ENCODE assay signal across 11 cellular contexts in genomic region chr5:76820491-76820890, GRCh38. TPM values are rescaled to one million over a fixed set of nuclear protein-coding genes. Genes with fewer than 3 reads are reported as not detected.
DNase-seq lines count a peak whose midpoint lies in the region; ATAC-seq and TF ChIP-seq lines count a peak whose summit lies in the region.
"Had no signal": no experiment of that assay in that cellular context is flagged by ENCODE, and none has a peak within 500 bp of the region (broad histone marks: within the 10 kb centered on the region; RNA-seq: fewer than 3 reads in every experiment).

No MANE protein-coding gene starts in this region.

- H2AFZ ChIP-seq in GM23338: no peak overlapping the region
- peak overlapping the region; percentile 90 for H2AFZ ChIP-seq in neuronal stem cell (ENCODE audit: low read length)
- no peak overlapping the region for H2AFZ ChIP-seq in MM.1S (ENCODE audit: low read length)

- H3K27ac ChIP-seq in GM23338 (ENCODE audit: low read depth): no peak overlapping the region
- peak overlapping the region; percentile 81 for H3K27ac ChIP-seq in RWPE2 (ENCODE audit: poor library complexity, severe bottlenecking)
- H3K27ac ChIP-seq in esophagus squamous epithelium: no peak overlapping the region
- no peak overlapping the region for H3K27ac ChIP-seq in neuronal stem cell (replicated peaks; ENCODE audit: low read length)
- no peak overlapping the region for H3K27ac ChIP-seq in MM.1S (ENCODE audit: low read length)

- H2BK120ac ChIP-seq in neuronal stem cell (ENCODE audit: low read depth, low read length): no peak overlapping the region

- H3K4me2 ChIP-seq in GM23338: peak overlapping the region; percentile 81
- H3K4me2 ChIP-seq in neuronal stem cell (ENCODE audit: insufficient read depth, low read length, poor library complexity, severe bottlenecking): no peak overlapping the region
- no peak overlapping the region for H3K4me2 ChIP-seq in MM.1S (ENCODE audit: low read depth, low read length)

- peaks cover 4% of the 10 kb centered on the region for H4K20me1 ChIP-seq in GM23338 (replicated peaks; ENCODE audit: insufficient read depth)
- H4K20me1 ChIP-seq in MM.1S (ENCODE audit: insufficient read depth, low read length): no peaks in the 10 kb centered on the region

- H3K9me3 Mint-ChIP-seq in GM23338: no peaks in the 10 kb centered on the region
- H3K9me3 Mint-ChIP-seq: T-helper 1 cell treated with Interleukin-12 subunit alpha and Interleukin-12 subunit beta and Interleukin-4 antibody, amounts not matched to agents 30 μg/mL and 1 μg/mL, for 36 hours had no signal

- ATAC-seq in GM23338 (no peak), RWPE2 (ENCODE audit: low read depth) (no peak), GM21367 (IDR thresholded peaks at IDR 0.05; ENCODE audit: unreplicated experiment) (no peak)
- ATAC-seq: K562 had no signal

- H3K36me3 Mint-ChIP-seq in GM23338 (ENCODE audit: low read depth): no peaks in the 10 kb centered on the region; the same call in 1 of the 3 replicates

- no peak overlapping the region for H3K23ac ChIP-seq in neuronal stem cell (ENCODE audit: low read depth, low read length, poor library complexity)

- no peak overlapping the region for H3K4ac ChIP-seq in neuronal stem cell (ENCODE audit: low read length)

- no peak for DNase-seq in GM23338 (ENCODE audit: low spot score)
- no peak for DNase-seq in RWPE2 (ENCODE audit: low spot score)
- DNase-seq in esophagus squamous epithelium (lab: John Stamatoyannopoulos, UW): no peak
- DNase-seq in neuronal stem cell (ENCODE audit: low spot score): no peak
- DNase-seq in SW480 (ENCODE audit: low spot score): no peak
- DNase-seq in lower leg skin (ENCODE audit: low spot score in 2 of 2): no peak
- DNase-seq in MM.1S: no peak
- DNase-seq: NCI-H345 had no signal

- 0 out of 2 replicates have a peak overlapping the region, but pooled peaks have one; percentile 56 for H3K27ac Mint-ChIP-seq in GM23338
- H3K27ac Mint-ChIP-seq: T-helper 1 cell treated with Interleukin-12 subunit alpha and Interleukin-12 subunit beta and Interleukin-4 antibody, amounts not matched to agents 30 μg/mL and 1 μg/mL, for 36 hours had no signal

- H3K9ac ChIP-seq in neuronal stem cell (ENCODE audit: low read depth, low read length, poor library complexity) (no peak overlapping the region), MM.1S (ENCODE audit: low read length) (no peak overlapping the region)

- TF ChIP-seq CTCF in GM23338 (conservative IDR thresholded peaks at IDR 0.05; ENCODE audit: low read depth in 2 of 2): no peak
- no peak for TF ChIP-seq CTCF in RWPE2 (IDR thresholded peaks at IDR 0.05; ENCODE audit: poor library complexity, severe bottlenecking)
- no peak for TF ChIP-seq CTCF in esophagus squamous epithelium (IDR thresholded peaks at IDR 0.05)
- no peak for TF ChIP-seq CTCF in lower leg skin (IDR thresholded peaks at IDR 0.05)
- TF ChIP-seq CTCF in MM.1S (IDR thresholded peaks at IDR 0.05; ENCODE audit: low read length): no peak

- no peak overlapping the region for H3K18ac ChIP-seq in neuronal stem cell (ENCODE audit: low read length)

- no peak overlapping the region for H4K91ac ChIP-seq in neuronal stem cell (ENCODE audit: low read depth, low read length, poor library complexity)

- H3K27me3 ChIP-seq in GM23338 (ENCODE audit: insufficient read depth) (peaks cover 33% of the 10 kb centered on the region), RWPE2 (ENCODE audit: insufficient read depth, poor library complexity, severe bottlenecking) (no peaks in the 10 kb centered on the region), esophagus squamous epithelium (peaks cover 0 to 43% (median 0%) of the 10 kb centered on the region in 4 donors), neuronal stem cell (ENCODE audit: control insufficient read depth in 3 of 3, insufficient read depth in 3 of 3, low read depth in 1 of 3, low read length in 3 of 3) (peaks cover 11 to 25% (median 16%) of the 10 kb centered on the region in 3 experiments), MM.1S (replicated peaks; ENCODE audit: insufficient read depth, low read length) (no peaks in the 10 kb centered on the region; the same call in 1 of the 2 replicates)

- no peaks in the 10 kb centered on the region for H3K9me2 ChIP-seq in GM23338 (ENCODE audit: insufficient read depth)
- no peaks in the 10 kb centered on the region for H3K9me2 ChIP-seq in MM.1S (replicated peaks; ENCODE audit: insufficient read depth, low read length)

- no peak overlapping the region for H4K8ac ChIP-seq in neuronal stem cell (ENCODE audit: low read depth, low read length)

- TF ChIP-seq POLR2A in esophagus squamous epithelium (IDR thresholded peaks at IDR 0.05): no peak
- no peak for TF ChIP-seq POLR2A in lower leg skin (IDR thresholded peaks at IDR 0.05)

- H3K4me1 ChIP-seq in GM23338 (ENCODE audit: insufficient read depth): peaks cover 17% of the 10 kb centered on the region
- H3K4me1 ChIP-seq in RWPE2 (ENCODE audit: insufficient read depth, poor library complexity, severe bottlenecking): peaks cover 30% of the 10 kb centered on the region
- H3K4me1 ChIP-seq in esophagus squamous epithelium: peaks cover 0 to 36% (median 11%) of the 10 kb centered on the region in 3 donors
- H3K4me1 ChIP-seq in neuronal stem cell (ENCODE audit: control insufficient read depth in 2 of 2, insufficient read depth in 1 of 2, low read depth in 1 of 2, low read length in 2 of 2): peaks cover 10 to 12% of the 10 kb centered on the region in 2 donors
- no peaks in the 10 kb centered on the region for H3K4me1 ChIP-seq in MM.1S (ENCODE audit: low read length)

- peaks cover 5% of the 10 kb centered on the region; the same call in 1 of the 2 replicates for H3F3A ChIP-seq in GM23338 (replicated peaks; ENCODE audit: low read depth)
- no peaks in the 10 kb centered on the region for H3F3A ChIP-seq in MM.1S (ENCODE audit: insufficient read depth, low read length)

- peaks cover 23% of the 10 kb centered on the region for H3K27me3 Mint-ChIP-seq in GM23338 (ENCODE audit: insufficient read depth, low read depth, poor library complexity)

- H3K4me3 ChIP-seq in GM23338 (peak overlapping the region; percentile 98), RWPE2 (ENCODE audit: severe bottlenecking) (peak overlapping the region; percentile 84), esophagus squamous epithelium (peak overlapping the region in 3 of 4 donors; percentile 63 to 72 (median 68)), neuronal stem cell (ENCODE audit: low read length in 2 of 2) (peak overlapping the region in 1 of 2 donors; percentile 44), lower leg skin (ENCODE audit: low read depth, poor library complexity, severe bottlenecking) (no peak overlapping the region), MM.1S (ENCODE audit: low read length) (no peak overlapping the region)
- H3K4me3 ChIP-seq: K562 had no signal

- peaks cover 56% of the 10 kb centered on the region for H3K79me2 ChIP-seq in GM23338 (replicated peaks; ENCODE audit: insufficient read depth)
- no peaks in the 10 kb centered on the region for H3K79me2 ChIP-seq in MM.1S (ENCODE audit: low read length)

- no peak overlapping the region for H2BK15ac ChIP-seq in neuronal stem cell (ENCODE audit: low read length)

- H3K9me3 ChIP-seq in RWPE2 (ENCODE audit: severe bottlenecking) (no peaks in the 10 kb centered on the region), esophagus squamous epithelium (no peaks in the 10 kb centered on the region), neuronal stem cell (replicated peaks in 1 of 2; ENCODE audit: control insufficient read depth in 2 of 2, insufficient read depth in 1 of 2, low read depth in 1 of 2, low read length in 2 of 2) (no peaks in the 10 kb centered on the region), MM.1S (replicated peaks; ENCODE audit: insufficient read depth, low read length) (no peaks in the 10 kb centered on the region)

- H3K4me1 Mint-ChIP-seq in GM23338: peaks cover 22% of the 10 kb centered on the region

- H3K36me3 ChIP-seq in GM23338 (ENCODE audit: insufficient read depth) (no peaks in the 10 kb centered on the region), RWPE2 (ENCODE audit: low read depth) (peaks cover 10% of the 10 kb centered on the region), esophagus squamous epithelium (no peaks in the 10 kb centered on the region), neuronal stem cell (replicated peaks in 1 of 2; ENCODE audit: control insufficient read depth in 2 of 2, insufficient read depth in 2 of 2, low read length in 2 of 2) (no peaks in the 10 kb centered on the region), MM.1S (replicated peaks; ENCODE audit: insufficient read depth, low read length) (no peaks in the 10 kb centered on the region)

- H3K4me3 Mint-ChIP-seq in GM23338: peak overlapping the region; percentile 90

- no peak overlapping the region for H2BK5ac ChIP-seq in neuronal stem cell (ENCODE audit: low read length)

- H2BK12ac ChIP-seq in neuronal stem cell (ENCODE audit: low read length): no peak overlapping the region

- H3K79me1 ChIP-seq in neuronal stem cell (ENCODE audit: low read depth, low read length): no peaks in the 10 kb centered on the region

- H2AK5ac ChIP-seq in neuronal stem cell (ENCODE audit: low read depth, low read length): no peak overlapping the region

- WGBS in esophagus squamous epithelium, 2 donors: 61 to 72% methylated on average over 3 of the region's 3 CpGs
- no CpG with 5 or more reads among the region's 3 CpGs for WGBS in neuronal stem cell (ENCODE audit: extremely low coverage in 2 of 2, insufficient read length in 2 of 2, insufficient replicate concordance in 1 of 2), 2 donors
- 52 to 60% methylated on average over 3 of the region's 3 CpGs for WGBS in lower leg skin, 2 donors

- intact Hi-C loops in esophagus squamous epithelium (cut with DNase I): no loop called here
- intact Hi-C loops in lower leg skin (cut with DNase I; ENCODE audit: low total_unique reads): no loop called here

- no peak overlapping the region for H3K14ac ChIP-seq in neuronal stem cell (ENCODE audit: low read length)

TF ChIP-seq in GM23338, 12 proteins besides CTCF, POLR2A, EP300 and RAD21 (continues in another document):
- no peak for TF ChIP-seq NANOG (IDR thresholded peaks at IDR 0.05; ENCODE audit: borderline replicate concordance)

RNA-seq across cellular contexts. Expression of gene F2RL1, which starts 1.7 kb away (rescaled TPM):
- 27.1 and 32.1 TPM in 2 replicates for total RNA-seq in GM23338 (2014; rRNA removed; shearing (Covaris generic))
- polyA plus RNA-seq in GM23338 (2016; fragmentation: Nextera tagmentation; extraction: Ambion mirVana): 15.3 and 16.2 TPM in 2 replicates
- 10 to 100 TPM in 2 of 4 donors, 1 to 10 TPM in 2; 9.0 to 15.8 (median 11.8) TPM for total RNA-seq in esophagus squamous epithelium
- polyA plus RNA-seq in neuronal stem cell (2013, experiment 1 of 2): 2.7 TPM
- polyA plus RNA-seq in neuronal stem cell (2013, experiment 2 of 2): 2.9 TPM
- 10 to 100 TPM; 58.1 to 87.1 (median 66.3) TPM for total RNA-seq in lower leg skin

RNA-seq across cellular contexts. Expression of gene S100Z, which starts 29.3 kb away (rescaled TPM):
- total RNA-seq in GM23338 (2014; rRNA removed; shearing (Covaris generic)): not detected in 2 replicates
- not detected in 2 replicates for polyA plus RNA-seq in GM23338 (2016; fragmentation: Nextera tagmentation; extraction: Ambion mirVana)
- total RNA-seq in esophagus squamous epithelium (under 1 TPM in 1 of 4 donors, not detected in 3; 0.53 TPM), lower leg skin (not detected)
- polyA plus RNA-seq in neuronal stem cell (2013, experiment 1 of 2): not detected
- polyA plus RNA-seq in neuronal stem cell (2013, experiment 2 of 2): not detected

Comparison
In these comparisons a context has a peak if more than half of its experiments do, and no peak if none do; other contexts are left out.
1. H3K4me3 ChIP-seq: peak in GM23338 (single experiment), RWPE2 (single experiment) and esophagus squamous epithelium (3 of 4); none in lower leg skin (single experiment) and MM.1S (single experiment).